ENCODE assay signal across 12 cellular contexts in the genomic region with DNA sequence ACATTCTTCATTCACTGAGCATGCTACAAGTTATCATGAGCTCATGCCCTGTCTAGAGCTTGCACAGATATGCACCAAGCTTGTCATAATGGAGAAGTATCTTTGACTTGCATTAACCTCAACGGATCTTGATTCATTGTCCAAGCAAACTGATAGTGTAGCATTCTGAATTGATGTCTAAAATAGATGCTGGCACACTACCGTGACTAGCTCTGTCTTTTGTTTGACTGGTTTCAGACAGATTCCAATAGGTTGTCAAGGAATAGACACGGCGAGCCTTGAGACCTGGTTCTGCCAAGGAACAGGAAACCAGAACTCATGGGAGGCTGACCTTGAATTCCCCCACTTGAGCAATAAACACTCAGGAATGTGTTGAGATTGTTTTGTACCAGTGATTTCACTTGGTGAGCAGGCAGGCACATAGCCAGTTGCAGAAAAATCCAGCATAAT.
DNase-seq lines count a peak whose midpoint lies in the region; ATAC-seq and TF ChIP-seq lines count a peak whose summit lies in the region.
"Had no signal": no experiment of that assay in that cellular context is flagged by ENCODE, and none has a peak within 500 bp of the region (broad histone marks: within the 10 kb centered on the region; RNA-seq: fewer than 3 reads in every experiment).

No MANE protein-coding gene starts in this region.

- no peak overlapping the region for H3K4me3 Mint-ChIP-seq in activated CD4-positive, alpha-beta T cell treated with anti-CD3 and anti-CD28 coated beads for 36 hours
- H3K4me3 Mint-ChIP-seq: activated CD8-positive, alpha-beta memory T cell treated with anti-CD3 and anti-CD28 coated beads, Interleukin-2, amount 10 ng/mL, durations not matched to agents 7 days and 5 days; IgD-negative memory B cell had no signal

- no peak for TF ChIP-seq EP300 in Ishikawa (IDR thresholded peaks at IDR 0.05; ENCODE audit: borderline replicate concordance)

- intact Hi-C loops in left lung (cut with DNase I) (no loop called here), thyroid gland (cut with DNase I) (no loop called here)
- intact Hi-C loops in activated CD4-positive, alpha-beta T cell treated with anti-CD3 and anti-CD28 coated beads for 36 hours (cut with DNase I, micrococcal nuclease), result no loop called here

- TF ChIP-seq CTCF in epithelial cell of esophagus (IDR thresholded peaks at IDR 0.05; ENCODE audit: insufficient read depth, low read depth, low read length, missing control alignments) (no peak), left lung (IDR thresholded peaks at IDR 0.05) (no peak), thyroid gland (IDR thresholded peaks at IDR 0.05) (no peak)

- H3K27me3 ChIP-seq in left lung (no peaks in the 10 kb centered on the region), thyroid gland (no peaks in the 10 kb centered on the region)
- H3K27me3 ChIP-seq: spleen had no signal

- no peaks in the 10 kb centered on the region for H3K36me3 Mint-ChIP-seq in activated CD4-positive, alpha-beta T cell treated with anti-CD3 and anti-CD28 coated beads for 36 hours (ENCODE audit: low read depth)
- H3K36me3 Mint-ChIP-seq: activated CD8-positive, alpha-beta memory T cell treated with anti-CD3 and anti-CD28 coated beads, Interleukin-2, amount 10 ng/mL, durations not matched to agents 7 days and 5 days; IgD-negative memory B cell had no signal

- 8 to 24% methylated on average over 4 of the region's 4 CpGs for WGBS in thyroid gland, 2 donors

- TF ChIP-seq POLR2A in thyroid gland (IDR thresholded peaks at IDR 0.05), result peak in 1 of 2 donors; percentile 35

- H3K4me1 ChIP-seq in left lung (no peaks in the 10 kb centered on the region), thyroid gland (peaks cover 15 to 27% of the 10 kb centered on the region in 2 donors)
- H3K4me1 ChIP-seq: spleen had no signal

- DNase-seq in epithelial cell of esophagus (ENCODE audit: low read depth) (peak; percentile 81), left lung (no peak), thyroid gland (peak; percentile 78 to 81), COLO829 (ENCODE audit: low spot score) (no peak)
- no peak for DNase-seq in activated CD4-positive, alpha-beta T cell treated with anti-CD3 and anti-CD28 coated beads for 36 hours
- no peak for DNase-seq in activated T-cell treated with anti-CD3 and anti-CD28 coated beads, Interleukin-2, amount 50 U/mL, for 48 hours
- DNase-seq: activated CD8-positive, alpha-beta memory T cell treated with anti-CD3 and anti-CD28 coated beads, Interleukin-2, amount 10 ng/mL, durations not matched to agents 7 days and 5 days; spleen; stimulated activated naive CD4-positive, alpha-beta T cell treated with Interleukin-2 at 50 U/mL for 16 hours had no signal

- TF ChIP-seq RAD21 in Ishikawa (IDR thresholded peaks at IDR 0.05; ENCODE audit: low read depth), result no peak

- H3K27ac Mint-ChIP-seq in activated CD4-positive, alpha-beta T cell treated with anti-CD3 and anti-CD28 coated beads for 36 hours, result no peak overlapping the region
- H3K27ac Mint-ChIP-seq: activated CD8-positive, alpha-beta memory T cell treated with anti-CD3 and anti-CD28 coated beads, Interleukin-2, amount 10 ng/mL, durations not matched to agents 7 days and 5 days; IgD-negative memory B cell had no signal

- H3K27me3 Mint-ChIP-seq in activated CD4-positive, alpha-beta T cell treated with anti-CD3 and anti-CD28 coated beads for 36 hours, result peaks cover 2% of the 10 kb centered on the region
- H3K27me3 Mint-ChIP-seq: activated CD8-positive, alpha-beta memory T cell treated with anti-CD3 and anti-CD28 coated beads, Interleukin-2, amount 10 ng/mL, durations not matched to agents 7 days and 5 days; IgD-negative memory B cell had no signal

- CTCF ChIA-PET in activated CD4-positive, alpha-beta T cell treated with anti-CD3 and anti-CD28 coated beads for 36 hours (lab: Charles Lee), result no interaction called here

- no peaks in the 10 kb centered on the region for H3K9me3 ChIP-seq in left lung
- no peaks in the 10 kb centered on the region for H3K9me3 ChIP-seq in thyroid gland
- H3K9me3 ChIP-seq: spleen had no signal

- H3K36me3 ChIP-seq in left lung (no peaks in the 10 kb centered on the region), thyroid gland (no peaks in the 10 kb centered on the region)
- H3K36me3 ChIP-seq: spleen had no signal

- ATAC-seq in left lung (peak; percentile 82), HG03108 (IDR thresholded peaks at IDR 0.05; ENCODE audit: unreplicated experiment) (no peak)
- ATAC-seq in activated CD4-positive, alpha-beta T cell treated with anti-CD3 and anti-CD28 coated beads for 36 hours, result no peak
- ATAC-seq: activated CD8-positive, alpha-beta memory T cell treated with anti-CD3 and anti-CD28 coated beads, Interleukin-2, amount 10 ng/mL, durations not matched to agents 7 days and 5 days had no signal

- no peak overlapping the region for H3K4me3 ChIP-seq in epithelial cell of esophagus (ENCODE audit: low read length)
- no peak overlapping the region for H3K4me3 ChIP-seq in left lung
- peak overlapping the region in 1 of 3 donors; percentile 7 for H3K4me3 ChIP-seq in thyroid gland (replicated peaks in 1 of 3)
- H3K4me3 ChIP-seq: spleen had no signal

- H3K9me3 Mint-ChIP-seq in activated CD4-positive, alpha-beta T cell treated with anti-CD3 and anti-CD28 coated beads for 36 hours (ENCODE audit: low read depth), result no peaks in the 10 kb centered on the region

- H3K4me1 Mint-ChIP-seq in activated CD4-positive, alpha-beta T cell treated with anti-CD3 and anti-CD28 coated beads for 36 hours, result no peaks in the 10 kb centered on the region
- H3K4me1 Mint-ChIP-seq: activated CD8-positive, alpha-beta memory T cell treated with anti-CD3 and anti-CD28 coated beads, Interleukin-2, amount 10 ng/mL, durations not matched to agents 7 days and 5 days; IgD-negative memory B cell had no signal

- H3K27ac ChIP-seq in left lung, result peak overlapping the region in 1 of 2 donors; percentile 26
- H3K27ac ChIP-seq in thyroid gland, result peak overlapping the region; percentile 85 to 93 (median 88)
- H3K27ac ChIP-seq: spleen had no signal

- POLR2A ChIA-PET in activated CD4-positive, alpha-beta T cell treated with anti-CD3 and anti-CD28 coated beads for 36 hours (lab: Charles Lee), result no interaction called here

TF ChIP-seq in Ishikawa, 13 proteins besides CTCF, POLR2A, EP300 and RAD21:
- TF ChIP-seq CEBPB (IDR thresholded peaks at IDR 0.05) (peak; percentile 45; the same call in 1 of the 2 replicates), TEAD4 (IDR thresholded peaks at IDR 0.05) (peak; percentile 52; the same call in 1 of the 2 replicates)
- TF ChIP-seq, protein P1, sequence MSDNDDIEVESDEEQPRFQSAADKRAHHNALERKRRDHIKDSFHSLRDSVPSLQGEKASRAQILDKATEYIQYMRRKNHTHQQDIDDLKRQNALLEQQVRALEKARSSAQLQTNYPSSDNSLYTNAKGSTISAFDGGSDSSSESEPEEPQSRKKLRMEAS (IDR thresholded peaks at IDR 0.05), result no peak
- TF ChIP-seq, protein P2, sequence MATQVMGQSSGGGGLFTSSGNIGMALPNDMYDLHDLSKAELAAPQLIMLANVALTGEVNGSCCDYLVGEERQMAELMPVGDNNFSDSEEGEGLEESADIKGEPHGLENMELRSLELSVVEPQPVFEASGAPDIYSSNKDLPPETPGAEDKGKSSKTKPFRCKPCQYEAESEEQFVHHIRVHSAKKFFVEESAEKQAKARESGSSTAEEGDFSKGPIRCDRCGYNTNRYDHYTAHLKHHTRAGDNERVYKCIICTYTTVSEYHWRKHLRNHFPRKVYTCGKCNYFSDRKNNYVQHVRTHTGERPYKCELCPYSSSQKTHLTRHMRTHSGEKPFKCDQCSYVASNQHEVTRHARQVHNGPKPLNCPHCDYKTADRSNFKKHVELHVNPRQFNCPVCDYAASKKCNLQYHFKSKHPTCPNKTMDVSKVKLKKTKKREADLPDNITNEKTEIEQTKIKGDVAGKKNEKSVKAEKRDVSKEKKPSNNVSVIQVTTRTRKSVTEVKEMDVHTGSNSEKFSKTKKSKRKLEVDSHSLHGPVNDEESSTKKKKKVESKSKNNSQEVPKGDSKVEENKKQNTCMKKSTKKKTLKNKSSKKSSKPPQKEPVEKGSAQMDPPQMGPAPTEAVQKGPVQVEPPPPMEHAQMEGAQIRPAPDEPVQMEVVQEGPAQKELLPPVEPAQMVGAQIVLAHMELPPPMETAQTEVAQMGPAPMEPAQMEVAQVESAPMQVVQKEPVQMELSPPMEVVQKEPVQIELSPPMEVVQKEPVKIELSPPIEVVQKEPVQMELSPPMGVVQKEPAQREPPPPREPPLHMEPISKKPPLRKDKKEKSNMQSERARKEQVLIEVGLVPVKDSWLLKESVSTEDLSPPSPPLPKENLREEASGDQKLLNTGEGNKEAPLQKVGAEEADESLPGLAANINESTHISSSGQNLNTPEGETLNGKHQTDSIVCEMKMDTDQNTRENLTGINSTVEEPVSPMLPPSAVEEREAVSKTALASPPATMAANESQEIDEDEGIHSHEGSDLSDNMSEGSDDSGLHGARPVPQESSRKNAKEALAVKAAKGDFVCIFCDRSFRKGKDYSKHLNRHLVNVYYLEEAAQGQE (IDR thresholded peaks at IDR 0.05; ENCODE audit: low read depth), result no peak

Comparison
In these comparisons a context has a peak if more than half of its experiments do, and no peak if none do; other contexts are left out.
1. DNase-seq: peak in epithelial cell of esophagus (single experiment) and thyroid gland (2 of 2); none in left lung (0 of 2), COLO829 (single experiment), activated CD4-positive, alpha-beta T cell treated with anti-CD3 and anti-CD28 coated beads for 36 hours (single experiment) and activated T-cell treated with anti-CD3 and anti-CD28 coated beads, Interleukin-2, amount 50 U/mL, for 48 hours (0 of 2).